10 cellular contexts compared by ENCODE assay signal in genomic region chr7:130276796-130277762, GRCh38. TPM values are rescaled to one million over a fixed set of nuclear protein-coding genes. Genes with fewer than 3 reads are reported as not detected.
DNase-seq lines count a peak whose midpoint lies in the region; ATAC-seq and TF ChIP-seq lines count a peak whose summit lies in the region.
"Had no signal": no experiment of that assay in that cellular context is flagged by ENCODE, and none has a peak within 500 bp of the region (broad histone marks: within the 10 kb centered on the region; RNA-seq: fewer than 3 reads in every experiment).

No MANE protein-coding gene starts in this region.

- POLR2A ChIA-PET in activated CD4-positive, alpha-beta T cell treated with anti-CD3 and anti-CD28 coated beads, Interleukin-2, amount 10 ng/mL, durations not matched to agents 7 days and 5 days (lab: Charles Lee) = no interaction called here

- intact Hi-C loops in activated CD4-positive, alpha-beta T cell treated with anti-CD3 and anti-CD28 coated beads, Interleukin-2, amount 10 ng/mL, durations not matched to agents 24 days and 14 days (cut with micrococcal nuclease) = loop anchor here (1.0 to 10.0 kb wide), 5 partner anchors 86 to 372 kb away; partner anchors contain the start of gene ZC3HC1

- CTCF ChIA-PET in activated CD4-positive, alpha-beta T cell treated with anti-CD3 and anti-CD28 coated beads, Interleukin-2, amount 10 ng/mL, durations not matched to agents 7 days and 5 days (lab: Charles Lee) = no interaction called here

- peak; percentile 84 to 88 for ATAC-seq in activated T-cell treated with anti-CD3 and anti-CD28 coated beads, Interleukin-2, amount 50 U/mL, for 4 hours
- no peak for ATAC-seq in HG03159 (IDR thresholded peaks at IDR 0.05; ENCODE audit: unreplicated experiment)
- no peak for ATAC-seq in GM19023 (IDR thresholded peaks at IDR 0.05; ENCODE audit: unreplicated experiment)

- H3K9me3 Mint-ChIP-seq in activated CD4-positive, alpha-beta T cell treated with anti-CD3 and anti-CD28 coated beads, Interleukin-2, amount 10 ng/mL, durations not matched to agents 24 days and 14 days = no peaks in the 10 kb centered on the region
- no peaks in the 10 kb centered on the region for H3K9me3 Mint-ChIP-seq in activated CD4-positive, alpha-beta T cell treated with anti-CD3 and anti-CD28 coated beads, Interleukin-2, amount 10 ng/mL, durations not matched to agents 7 days and 5 days
- no peaks in the 10 kb centered on the region for H3K9me3 Mint-ChIP-seq in activated T-cell treated with anti-CD3 and anti-CD28 coated beads, Interleukin-2, amount 50 U/mL, for 4 hours
- H3K9me3 Mint-ChIP-seq in glutamatergic neuron (ENCODE audit: unreplicated experiment) = peaks cover 16% of the 10 kb centered on the region
- H3K9me3 Mint-ChIP-seq: IgD-negative memory B cell had no signal

- no peaks in the 10 kb centered on the region for H3K27me3 Mint-ChIP-seq in activated CD4-positive, alpha-beta T cell treated with anti-CD3 and anti-CD28 coated beads, Interleukin-2, amount 10 ng/mL, durations not matched to agents 24 days and 14 days
- H3K27me3 Mint-ChIP-seq in activated CD4-positive, alpha-beta T cell treated with anti-CD3 and anti-CD28 coated beads, Interleukin-2, amount 10 ng/mL, durations not matched to agents 7 days and 5 days = peaks cover 4% of the 10 kb centered on the region
- peaks cover 9% of the 10 kb centered on the region for H3K27me3 Mint-ChIP-seq in activated T-cell treated with anti-CD3 and anti-CD28 coated beads, Interleukin-2, amount 50 U/mL, for 4 hours (ENCODE audit: low read depth)
- peaks cover 6% of the 10 kb centered on the region for H3K27me3 Mint-ChIP-seq in glutamatergic neuron (ENCODE audit: unreplicated experiment)

- no peak for DNase-seq in activated CD4-positive, alpha-beta T cell treated with anti-CD3 and anti-CD28 coated beads, Interleukin-2, amount 10 ng/mL, durations not matched to agents 24 days and 14 days
- DNase-seq in activated CD4-positive, alpha-beta T cell treated with anti-CD3 and anti-CD28 coated beads, Interleukin-2, amount 10 ng/mL, durations not matched to agents 7 days and 5 days = no peak
- no peak for DNase-seq in activated T-cell treated with anti-CD3 and anti-CD28 coated beads, Interleukin-2, amount 50 U/mL, for 4 hours
- no peak for DNase-seq in glutamatergic neuron
- DNase-seq in stimulated activated CD8-positive, alpha-beta memory T cell treated with anti-CD3 and anti-CD28 coated beads, Interleukin-12 subunit alpha, Interleukin-12 subunit beta, amount 100 ng/mL, for 24 hours (ENCODE audit: extremely low read depth) = peak; percentile 5
- no peak for DNase-seq in NCI-H128 (lab: John Stamatoyannopoulos, UW; ENCODE audit: unreplicated experiment)

- no peaks in the 10 kb centered on the region for H3K36me3 Mint-ChIP-seq in activated CD4-positive, alpha-beta T cell treated with anti-CD3 and anti-CD28 coated beads, Interleukin-2, amount 10 ng/mL, durations not matched to agents 24 days and 14 days (ENCODE audit: low read depth)
- no peaks in the 10 kb centered on the region for H3K36me3 Mint-ChIP-seq in activated CD4-positive, alpha-beta T cell treated with anti-CD3 and anti-CD28 coated beads, Interleukin-2, amount 10 ng/mL, durations not matched to agents 7 days and 5 days (ENCODE audit: low read depth)
- no peaks in the 10 kb centered on the region for H3K36me3 Mint-ChIP-seq in activated T-cell treated with anti-CD3 and anti-CD28 coated beads, Interleukin-2, amount 50 U/mL, for 4 hours (ENCODE audit: insufficient read depth)
- H3K36me3 Mint-ChIP-seq in glutamatergic neuron (ENCODE audit: unreplicated experiment) = no peaks in the 10 kb centered on the region
- H3K36me3 Mint-ChIP-seq: IgD-negative memory B cell had no signal

- peak overlapping the region; percentile 87 for H3K27ac Mint-ChIP-seq in activated CD4-positive, alpha-beta T cell treated with anti-CD3 and anti-CD28 coated beads, Interleukin-2, amount 10 ng/mL, durations not matched to agents 24 days and 14 days
- H3K27ac Mint-ChIP-seq in activated CD4-positive, alpha-beta T cell treated with anti-CD3 and anti-CD28 coated beads, Interleukin-2, amount 10 ng/mL, durations not matched to agents 7 days and 5 days = no peak overlapping the region
- peak overlapping the region; percentile 91 for H3K27ac Mint-ChIP-seq in glutamatergic neuron (ENCODE audit: unreplicated experiment)
- H3K27ac Mint-ChIP-seq: B cell, IgD-negative memory B cell had no signal

- TF ChIP-seq CTCF in glutamatergic neuron (IDR thresholded peaks at IDR 0.05; ENCODE audit: partially characterized antibody, unreplicated experiment) = no peak

- H3K4me3 Mint-ChIP-seq in activated CD4-positive, alpha-beta T cell treated with anti-CD3 and anti-CD28 coated beads, Interleukin-2, amount 10 ng/mL, durations not matched to agents 24 days and 14 days = peak overlapping the region; percentile 30
- no peak overlapping the region for H3K4me3 Mint-ChIP-seq in activated CD4-positive, alpha-beta T cell treated with anti-CD3 and anti-CD28 coated beads, Interleukin-2, amount 10 ng/mL, durations not matched to agents 7 days and 5 days
- H3K4me3 Mint-ChIP-seq in activated T-cell treated with anti-CD3 and anti-CD28 coated beads, Interleukin-2, amount 50 U/mL, for 4 hours = peak overlapping the region; percentile 22
- peak overlapping the region; percentile 19 for H3K4me3 Mint-ChIP-seq in glutamatergic neuron (ENCODE audit: unreplicated experiment)
- H3K4me3 Mint-ChIP-seq: B cell, IgD-negative memory B cell had no signal

- H3K4me1 Mint-ChIP-seq in activated CD4-positive, alpha-beta T cell treated with anti-CD3 and anti-CD28 coated beads, Interleukin-2, amount 10 ng/mL, durations not matched to agents 24 days and 14 days = peaks cover 20% of the 10 kb centered on the region
- peaks cover 13% of the 10 kb centered on the region for H3K4me1 Mint-ChIP-seq in activated CD4-positive, alpha-beta T cell treated with anti-CD3 and anti-CD28 coated beads, Interleukin-2, amount 10 ng/mL, durations not matched to agents 7 days and 5 days
- peaks cover 16% of the 10 kb centered on the region for H3K4me1 Mint-ChIP-seq in activated T-cell treated with anti-CD3 and anti-CD28 coated beads, Interleukin-2, amount 50 U/mL, for 4 hours (ENCODE audit: low read depth)
- peaks cover 47% of the 10 kb centered on the region for H3K4me1 Mint-ChIP-seq in glutamatergic neuron (ENCODE audit: low read depth, unreplicated experiment)
- H3K4me1 Mint-ChIP-seq: B cell, IgD-negative memory B cell had no signal

RNA-seq across cellular contexts. Expression of gene CPA2, which starts 10.4 kb away (rescaled TPM):
- total RNA-seq in activated CD4-positive, alpha-beta T cell treated with anti-CD3 and anti-CD28 coated beads, Interleukin-2, amount 10 ng/mL, durations not matched to agents 24 days and 14 days = 0.14 TPM in 2 replicates
- not detected for total RNA-seq in activated CD4-positive, alpha-beta T cell treated with anti-CD3 and anti-CD28 coated beads, Interleukin-2, amount 10 ng/mL, durations not matched to agents 7 days and 5 days
- 1 to 10 TPM in 1 of 3 donors, under 1 TPM in 2; 0.55 to 1.5 (median 0.87) TPM for total RNA-seq in activated T-cell treated with anti-CD3 and anti-CD28 coated beads, Interleukin-2, amount 50 U/mL, for 4 hours
- not detected for total RNA-seq in glutamatergic neuron (ENCODE audit: unreplicated experiment)
- total RNA-seq: B cell had no signal

RNA-seq across cellular contexts. Expression of gene CPA4, which starts 15.9 kb away (rescaled TPM):
- not detected in 2 replicates for total RNA-seq in activated CD4-positive, alpha-beta T cell treated with anti-CD3 and anti-CD28 coated beads, Interleukin-2, amount 10 ng/mL, durations not matched to agents 24 days and 14 days
- total RNA-seq in activated CD4-positive, alpha-beta T cell treated with anti-CD3 and anti-CD28 coated beads, Interleukin-2, amount 10 ng/mL, durations not matched to agents 7 days and 5 days = not detected
- total RNA-seq in activated T-cell treated with anti-CD3 and anti-CD28 coated beads, Interleukin-2, amount 50 U/mL, for 4 hours = under 1 TPM in 2 of 3 donors, not detected in 1; 0.18 to 0.29 TPM
- total RNA-seq in glutamatergic neuron (ENCODE audit: unreplicated experiment) = not detected
- total RNA-seq: B cell had no signal

Comparison
In these comparisons a context has a peak if more than half of its experiments do, and no peak if none do; other contexts are left out.
1. ATAC-seq: peak in activated T-cell treated with anti-CD3 and anti-CD28 coated beads, Interleukin-2, amount 50 U/mL, for 4 hours (2 of 2); none in HG03159 (single experiment) and GM19023 (single experiment).